ENCODE assay signal across 1 cellular context in the genomic region with DNA sequence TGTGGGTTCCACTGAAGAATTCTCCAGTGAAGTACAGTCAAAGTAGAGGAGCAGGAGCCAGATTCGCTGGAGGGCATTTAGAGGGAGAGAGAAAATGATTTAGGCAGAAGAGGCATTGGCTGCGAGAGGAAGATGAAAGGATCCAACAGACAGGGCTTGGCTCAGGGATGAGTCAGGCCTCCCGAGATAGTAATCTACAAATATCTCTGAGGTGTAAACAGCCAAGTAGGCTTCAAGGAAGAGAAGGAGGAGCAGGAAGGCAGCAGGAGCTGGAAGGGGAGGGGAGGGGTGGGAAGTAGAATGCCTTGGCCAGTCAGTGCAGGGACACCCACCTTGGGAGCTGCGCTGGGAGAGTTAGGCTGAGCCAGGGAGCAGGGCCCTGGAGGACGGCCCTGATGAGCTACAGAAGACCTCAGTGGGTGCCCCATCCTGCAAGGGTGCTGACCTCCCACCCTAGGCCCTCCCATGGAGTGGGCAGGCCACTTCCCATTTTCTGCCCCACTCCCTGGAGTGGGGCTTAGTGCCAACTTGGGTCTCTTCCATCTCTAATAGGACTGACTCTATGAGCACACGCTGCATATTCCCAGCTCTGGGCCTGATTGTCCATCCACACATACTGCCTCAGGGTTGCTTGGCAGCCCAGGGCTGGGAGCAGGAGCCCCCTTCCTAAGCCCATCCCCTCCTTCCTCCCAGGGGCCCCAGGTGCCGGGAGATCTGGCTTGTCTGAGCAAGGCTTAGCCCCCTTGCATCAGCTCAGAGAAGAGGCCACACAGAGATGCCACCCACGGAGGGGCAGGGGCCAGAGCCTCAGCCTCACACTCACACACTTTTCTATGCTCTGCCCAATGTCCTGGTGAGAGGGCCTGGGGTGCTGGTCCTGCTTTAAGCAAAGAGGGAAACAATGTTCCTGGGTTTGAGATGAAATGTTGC.
TF ChIP-seq lines count a peak whose summit lies in the region.

No MANE protein-coding gene starts in this region.

TF ChIP-seq in K562, 482 proteins besides CTCF, POLR2A, EP300 and RAD21 (continues in another document):
- TF ChIP-seq KLF6 (CRISPR knock-in tag; IDR thresholded peaks at IDR 0.05; ENCODE audit: borderline replicate concordance) (no peak), E2F5 (CRISPR knock-in tag; IDR thresholded peaks at IDR 0.05) (no peak), ZNF609 (CRISPR knock-in tag; IDR thresholded peaks at IDR 0.05; ENCODE audit: borderline replicate concordance) (no peak), CGGBP1 (CRISPR knock-in tag; IDR thresholded peaks at IDR 0.05) (no peak), CAMTA2 (CRISPR knock-in tag; conservative IDR thresholded peaks at IDR 0.05) (no peak), SAP30 (IDR thresholded peaks at IDR 0.05; ENCODE audit: borderline replicate concordance, insufficient read depth, low read depth, low read length, poor library complexity, severe bottlenecking) (no peak), ZNF274 (IDR thresholded peaks at IDR 0.05; ENCODE audit: borderline replicate concordance, low read depth, low read length) (no peak), FOXA3 (CRISPR knock-in tag; conservative IDR thresholded peaks at IDR 0.05 in 1 of 2, IDR thresholded peaks at IDR 0.05 in 1 of 2) (no peak), BRD4 (IDR thresholded peaks at IDR 0.05) (no peak), CHD7 (IDR thresholded peaks at IDR 0.05; ENCODE audit: low read depth, low read length) (no peak), ELF2 (CRISPR knock-in tag; IDR thresholded peaks at IDR 0.05) (no peak), NFATC3 (IDR thresholded peaks at IDR 0.05) (no peak), FOXK2 (conservative IDR thresholded peaks at IDR 0.05 in 1 of 2, IDR thresholded peaks at IDR 0.05 in 1 of 2; ENCODE audit: low read depth in 2 of 2) (peak; percentile 43 to 59; a peak in 3 of 4 replicates), ZFPM2 (CRISPR knock-in tag; IDR thresholded peaks at IDR 0.05) (no peak), ZNF431 (CRISPR knock-in tag; IDR thresholded peaks at IDR 0.05) (no peak), RFX5 (IDR thresholded peaks at IDR 0.05; ENCODE audit: low read depth, low read length) (no peak), TBP (optimal IDR thresholded peaks at IDR 0.05; ENCODE audit: low read depth, low read length) (no peak), SMARCA4 (IDR thresholded peaks at IDR 0.05) (no peak), CUX1 (CRISPR knock-in tag; IDR thresholded peaks at IDR 0.05) (no peak), TAF15 (IDR thresholded peaks at IDR 0.05; ENCODE audit: low read depth, low read length) (no peak), ETV1 (tag; conservative IDR thresholded peaks at IDR 0.05; ENCODE audit: low read depth) (no peak)
